ENCODE assay signal across 8 cellular contexts in genomic region chr1:38815903-38816627, GRCh38. TPM values are rescaled to one million over a fixed set of nuclear protein-coding genes. Genes with fewer than 3 reads are reported as not detected.
DNase-seq lines count a peak whose midpoint lies in the region; ATAC-seq and TF ChIP-seq lines count a peak whose summit lies in the region.

No MANE protein-coding gene starts in this region.

- H3K4me3 ChIP-seq in breast epithelium: no peak overlapping the region

- no peaks in the 10 kb centered on the region for H3K36me3 Mint-ChIP-seq in activated naive CD8-positive, alpha-beta T cell treated with anti-CD3 and anti-CD28 coated beads, Interleukin-2, amount 10 ng/mL, durations not matched to agents 7 days and 5 days

- DNase-seq in GM13977 (ENCODE audit: low spot score) (peak; percentile 40), KG1 (lab: John Stamatoyannopoulos, UW) (peak; percentile 64), NCI-H2196 treated with DMSO at 0.1 percent for 48 hours (lab: John Stamatoyannopoulos, UW; ENCODE audit: unreplicated experiment) (no peak), breast epithelium (ENCODE audit: low spot score in 2 of 2) (no peak)
- DNase-seq in activated naive CD8-positive, alpha-beta T cell treated with anti-CD3 and anti-CD28 coated beads, Interleukin-2, amount 10 ng/mL, durations not matched to agents 7 days and 5 days: peak; percentile 38
- no peak for DNase-seq in activated CD4-positive, CD25-positive, alpha-beta regulatory T cell (lab: John Stamatoyannopoulos, UW)

- peaks cover 6% of the 10 kb centered on the region for H3K4me1 Mint-ChIP-seq in activated naive CD8-positive, alpha-beta T cell treated with anti-CD3 and anti-CD28 coated beads, Interleukin-2, amount 10 ng/mL, durations not matched to agents 7 days and 5 days

- TF ChIP-seq CTCF in GM13977 (IDR thresholded peaks at IDR 0.05; ENCODE audit: extremely low read depth, insufficient read depth, missing control alignments) (no peak), breast epithelium (IDR thresholded peaks at IDR 0.05) (no peak)

- in situ Hi-C loops in GM13977 (cut with MboI; ENCODE audit: low pct_unique_long_range_greater_than_20kb, low sequenced_read_pairs, unreplicated experiment): no loop called here

- TF ChIP-seq POLR2A in breast epithelium (IDR thresholded peaks at IDR 0.05): no peak

- peaks cover 0 to 32% of the 10 kb centered on the region in 2 donors for H3K27me3 ChIP-seq in breast epithelium

- intact Hi-C loops in breast epithelium (cut with DNase I; ENCODE audit: low total_unique reads): no loop called here

- H3K9me3 ChIP-seq in breast epithelium: no peaks in the 10 kb centered on the region

- H3K9me3 Mint-ChIP-seq in activated naive CD8-positive, alpha-beta T cell treated with anti-CD3 and anti-CD28 coated beads, Interleukin-2, amount 10 ng/mL, durations not matched to agents 7 days and 5 days: no peaks in the 10 kb centered on the region

- H3K4me1 ChIP-seq in breast epithelium: peaks cover 0 to 6% of the 10 kb centered on the region in 2 donors

- H3K36me3 ChIP-seq in breast epithelium: no peaks in the 10 kb centered on the region

- POLR2A ChIA-PET in activated naive CD8-positive, alpha-beta T cell treated with anti-CD3 and anti-CD28 coated beads, Interleukin-2, amount 10 ng/mL, durations not matched to agents 7 days and 5 days (lab: Charles Lee): no interaction called here

- H3K27ac Mint-ChIP-seq in activated naive CD8-positive, alpha-beta T cell treated with anti-CD3 and anti-CD28 coated beads, Interleukin-2, amount 10 ng/mL, durations not matched to agents 7 days and 5 days: no peak overlapping the region

- H3K27me3 Mint-ChIP-seq in activated naive CD8-positive, alpha-beta T cell treated with anti-CD3 and anti-CD28 coated beads, Interleukin-2, amount 10 ng/mL, durations not matched to agents 7 days and 5 days: peaks cover 81% of the 10 kb centered on the region

- ATAC-seq in GM21526 (IDR thresholded peaks at IDR 0.05; ENCODE audit: low FRiP score, unreplicated experiment) (peak; percentile 82), GM18519 (IDR thresholded peaks at IDR 0.05; ENCODE audit: low FRiP score, unreplicated experiment) (no peak)
- ATAC-seq in activated naive CD8-positive, alpha-beta T cell treated with anti-CD3 and anti-CD28 coated beads, Interleukin-2, amount 10 ng/mL, durations not matched to agents 7 days and 5 days (ENCODE audit: low read depth): peak; percentile 73

- peak overlapping the region; percentile 47 for H3K4me3 Mint-ChIP-seq in activated naive CD8-positive, alpha-beta T cell treated with anti-CD3 and anti-CD28 coated beads, Interleukin-2, amount 10 ng/mL, durations not matched to agents 7 days and 5 days

- H3K27ac ChIP-seq in breast epithelium: no peak overlapping the region

RNA-seq across cellular contexts. Expression of gene RRAGC, which starts 43.5 kb away (rescaled TPM):
- total RNA-seq in activated naive CD8-positive, alpha-beta T cell treated with anti-CD3 and anti-CD28 coated beads, Interleukin-2, amount 10 ng/mL, durations not matched to agents 7 days and 5 days: 10 to 100 TPM; 15.8 to 16.3 TPM
- total RNA-seq in breast epithelium: 10 to 100 TPM; 19.2 to 34.9 (median 19.7) TPM

RNA-seq across cellular contexts. Expression of gene MYCBP, which starts 57.1 kb away (rescaled TPM):
- 10 to 100 TPM; 30.4 to 34.3 TPM for total RNA-seq in activated naive CD8-positive, alpha-beta T cell treated with anti-CD3 and anti-CD28 coated beads, Interleukin-2, amount 10 ng/mL, durations not matched to agents 7 days and 5 days
- 10 to 100 TPM in 2 of 3 donors, 1 to 10 TPM in 1; 9.1 to 36.1 (median 15.1) TPM for total RNA-seq in breast epithelium

Comparison
In these comparisons a context has a peak if more than half of its experiments do, and no peak if none do; other contexts are left out.
1. DNase-seq: peak in GM13977 (single experiment), KG1 (single experiment) and activated naive CD8-positive, alpha-beta T cell treated with anti-CD3 and anti-CD28 coated beads, Interleukin-2, amount 10 ng/mL, durations not matched to agents 7 days and 5 days (single experiment); none in NCI-H2196 treated with DMSO at 0.1 percent for 48 hours (single experiment), breast epithelium (0 of 2) and activated CD4-positive, CD25-positive, alpha-beta regulatory T cell (0 of 4).